ENCODE assay signal across 9 cellular contexts in the genomic region with DNA sequence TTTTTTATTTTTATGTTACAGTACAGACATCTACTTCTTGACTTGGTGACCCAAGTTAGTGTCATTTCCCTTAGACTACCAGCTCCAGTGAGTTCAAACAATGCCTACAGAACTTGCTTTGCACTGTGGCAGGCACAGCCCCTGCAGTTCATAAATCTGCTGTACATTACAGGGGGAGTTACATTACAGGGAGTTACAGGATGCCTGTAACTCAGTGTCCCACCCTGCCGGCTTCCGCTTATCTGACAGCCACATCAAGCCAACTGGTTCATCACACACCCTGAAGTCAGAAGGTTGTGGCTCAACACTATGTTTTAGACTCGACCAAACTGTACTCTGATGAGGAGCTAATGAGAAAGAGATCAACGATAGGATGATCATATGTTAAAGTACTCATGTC. TPM values are rescaled to one million over a fixed set of nuclear protein-coding genes. Genes with fewer than 3 reads are reported as not detected.
"Had no signal": no experiment of that assay in that cellular context is flagged by ENCODE, and none has a peak within 500 bp of the region (broad histone marks: within the 10 kb centered on the region; RNA-seq: fewer than 3 reads in every experiment).

No MANE protein-coding gene starts in this region.

- H3K27ac Mint-ChIP-seq: activated B cell treated with CpG ODN at 0.5 μM for 24 hours, immature natural killer cell, natural killer cell, type B pancreatic cell had no signal

- H3K4me3 ChIP-seq: esophagus squamous epithelium had no signal

- H3K9me3 Mint-ChIP-seq: activated B cell treated with CpG ODN at 0.5 μM for 24 hours, natural killer cell had no signal

- H3K36me3 ChIP-seq: esophagus squamous epithelium had no signal

- H3K36me3 Mint-ChIP-seq: immature natural killer cell, natural killer cell, type B pancreatic cell had no signal

- H3K4me3 Mint-ChIP-seq: activated B cell treated with CpG ODN at 0.5 μM for 24 hours, immature natural killer cell, natural killer cell, type B pancreatic cell had no signal

- H3K4me1 Mint-ChIP-seq: activated B cell treated with CpG ODN at 0.5 μM for 24 hours, immature natural killer cell, natural killer cell had no signal

- H3K27ac ChIP-seq: esophagus squamous epithelium had no signal

- H3K27me3 ChIP-seq: esophagus squamous epithelium had no signal

- DNase-seq: activated B cell treated with CpG ODN at 0.5 μM for 24 hours, esophagus squamous epithelium, foreskin fibroblast, immature natural killer cell, left colon, mammary epithelial cell, natural killer cell, small intestine had no signal

- H3K9me3 ChIP-seq: esophagus squamous epithelium had no signal

RNA-seq across cellular contexts. Expression of gene NPAS2, which starts 7.8 kb away (rescaled TPM):
- total RNA-seq: activated B cell treated with CpG ODN at 0.5 μM for 24 hours, natural killer cell had no signal
- polyA plus RNA-seq: immature natural killer cell had no signal
